In genomic region chr13:98180092-98180491, GRCh38 we compare ENCODE assay signal across 36 cellular contexts. TPM values are rescaled to one million over a fixed set of nuclear protein-coding genes. Genes with fewer than 3 reads are reported as not detected.
DNase-seq lines count a peak whose midpoint lies in the region; ATAC-seq and TF ChIP-seq lines count a peak whose summit lies in the region.
"Had no signal": no experiment of that assay in that cellular context is flagged by ENCODE, and none has a peak within 500 bp of the region (broad histone marks: within the 10 kb centered on the region; RNA-seq: fewer than 3 reads in every experiment).

No MANE protein-coding gene starts in this region.

- peaks cover 2% of the 10 kb centered on the region for H3K27me3 Mint-ChIP-seq in activated CD4-positive, alpha-beta T cell treated with anti-CD3 and anti-CD28 coated beads, Interleukin-2, amount 10 ng/mL, durations not matched to agents 7 days and 5 days
- H3K27me3 Mint-ChIP-seq: activated naive CD4-positive, alpha-beta T cell treated with anti-CD3 and anti-CD28 coated beads, Interleukin-2, amount 50 U/mL, for 24 hours; activated T-helper 17 cell treated with anti-CD3 and anti-CD28 coated beads, Interleukin-2, amount 50 U/mL, for 72 hours; dendritic cell treated with granulocyte-macrophage colony-stimulating factor and Interleukin-4, amounts not matched to agents 40 ng/mL and 50 ng/mL, for 4 days had no signal

- H3K4me2 ChIP-seq in osteoblast (ENCODE audit: insufficient read depth, low read length), result no peak overlapping the region

- H4K20me1 ChIP-seq in osteoblast (ENCODE audit: insufficient read depth, low read length), result no peaks in the 10 kb centered on the region

- no peaks in the 10 kb centered on the region for H3K4me1 Mint-ChIP-seq in activated CD4-positive, alpha-beta T cell treated with anti-CD3 and anti-CD28 coated beads, Interleukin-2, amount 10 ng/mL, durations not matched to agents 7 days and 5 days
- H3K4me1 Mint-ChIP-seq: activated naive CD4-positive, alpha-beta T cell treated with anti-CD3 and anti-CD28 coated beads, Interleukin-2, amount 50 U/mL, for 24 hours; activated T-helper 17 cell treated with anti-CD3 and anti-CD28 coated beads, Interleukin-2, amount 50 U/mL, for 72 hours; natural killer cell had no signal

- no peak overlapping the region for H3K4me3 Mint-ChIP-seq in activated CD4-positive, alpha-beta T cell treated with anti-CD3 and anti-CD28 coated beads, Interleukin-2, amount 10 ng/mL, durations not matched to agents 7 days and 5 days
- H3K4me3 Mint-ChIP-seq: activated naive CD4-positive, alpha-beta T cell treated with anti-CD3 and anti-CD28 coated beads, Interleukin-2, amount 50 U/mL, for 24 hours; activated T-helper 17 cell treated with anti-CD3 and anti-CD28 coated beads, Interleukin-2, amount 50 U/mL, for 72 hours; dendritic cell treated with granulocyte-macrophage colony-stimulating factor and Interleukin-4, amounts not matched to agents 40 ng/mL and 50 ng/mL, for 4 days; endodermal cell; natural killer cell had no signal

- no peak overlapping the region for H3K27ac Mint-ChIP-seq in activated CD4-positive, alpha-beta T cell treated with anti-CD3 and anti-CD28 coated beads, Interleukin-2, amount 10 ng/mL, durations not matched to agents 7 days and 5 days
- H3K27ac Mint-ChIP-seq: activated naive CD4-positive, alpha-beta T cell treated with anti-CD3 and anti-CD28 coated beads, Interleukin-2, amount 50 U/mL, for 24 hours; activated T-helper 17 cell treated with anti-CD3 and anti-CD28 coated beads, Interleukin-2, amount 50 U/mL, for 72 hours; dendritic cell treated with granulocyte-macrophage colony-stimulating factor and Interleukin-4, amounts not matched to agents 40 ng/mL and 50 ng/mL, for 4 days; endodermal cell; natural killer cell had no signal

- no peak overlapping the region for H2AFZ ChIP-seq in osteoblast (ENCODE audit: low read length)

- H3K4me3 ChIP-seq in epithelial cell of esophagus (ENCODE audit: low read length), result no peak overlapping the region
- H3K4me3 ChIP-seq in osteoblast (ENCODE audit: insufficient read depth, low read length), result no peak overlapping the region
- H3K4me3 ChIP-seq: BLaER1 treated with 17β-estradiol and CSF1 and Interleukin-3, amounts not matched to agents 10 nM and 100 nM; esophagus squamous epithelium; gastrocnemius medialis; ovary; spleen; upper lobe of left lung had no signal

- DNase-seq in ELR (ENCODE audit: low read depth) (peak; percentile 37), NCI-H226 (peak; percentile 12), epithelial cell of esophagus (ENCODE audit: low read depth) (peak; percentile 16), osteoblast (ENCODE audit: insufficient read length, low spot score, missing footprints) (no peak), NCI-H345 treated with DMSO at 0.1 percent for 48 hours (lab: John Stamatoyannopoulos, UW; ENCODE audit: unreplicated experiment) (no peak)
- no peak for DNase-seq in activated CD4-positive, alpha-beta T cell treated with anti-CD3 and anti-CD28 coated beads, Interleukin-2, amount 10 ng/mL, durations not matched to agents 7 days and 5 days
- DNase-seq: aorta; caudate nucleus; endodermal cell; esophagus squamous epithelium; gastrocnemius medialis; GDM1; H7; hypothalamus; left ventricle myocardium superior; natural killer cell; NCI-H1048; NCI-H187 treated with DMSO at 0.1 percent for 48 hours; NCI-H526 treated with DMSO at 0.1 percent for 48 hours; ovary; SHP77 treated with DMSO at 0.1 percent for 48 hours; spleen; stimulated activated CD4-positive, alpha-beta T cell treated with anti-CD3 and anti-CD28 coated beads, Interleukin-4, amount 100 ng/mL, for 1 hour; SW 1271; T1000; upper lobe of left lung had no signal

- no peaks in the 10 kb centered on the region for H3K9me3 Mint-ChIP-seq in activated CD4-positive, alpha-beta T cell treated with anti-CD3 and anti-CD28 coated beads, Interleukin-2, amount 10 ng/mL, durations not matched to agents 7 days and 5 days
- H3K9me3 Mint-ChIP-seq: activated naive CD4-positive, alpha-beta T cell treated with anti-CD3 and anti-CD28 coated beads, Interleukin-2, amount 50 U/mL, for 24 hours; activated T-helper 17 cell treated with anti-CD3 and anti-CD28 coated beads, Interleukin-2, amount 50 U/mL, for 72 hours; dendritic cell treated with granulocyte-macrophage colony-stimulating factor and Interleukin-4, amounts not matched to agents 40 ng/mL and 50 ng/mL, for 4 days; endodermal cell; natural killer cell had no signal

- POLR2A ChIA-PET in activated CD4-positive, alpha-beta T cell treated with anti-CD3 and anti-CD28 coated beads, Interleukin-2, amount 10 ng/mL, durations not matched to agents 7 days and 5 days (lab: Charles Lee), result no interaction called here

- H3K36me3 ChIP-seq in osteoblast (ENCODE audit: insufficient read depth, low read length), result no peaks in the 10 kb centered on the region
- H3K36me3 ChIP-seq: esophagus squamous epithelium, gastrocnemius medialis, ovary had no signal

- peak overlapping the region; percentile 33 for H3K27ac ChIP-seq in osteoblast (ENCODE audit: low read depth, low read length)
- H3K27ac ChIP-seq: BLaER1 treated with 17β-estradiol and CSF1 and Interleukin-3, amounts not matched to agents 10 nM and 100 nM; esophagus squamous epithelium; gastrocnemius medialis; ovary; spleen; upper lobe of left lung had no signal

- H3K36me3 Mint-ChIP-seq in activated CD4-positive, alpha-beta T cell treated with anti-CD3 and anti-CD28 coated beads, Interleukin-2, amount 10 ng/mL, durations not matched to agents 7 days and 5 days (ENCODE audit: low read depth), result no peaks in the 10 kb centered on the region
- H3K36me3 Mint-ChIP-seq: activated naive CD4-positive, alpha-beta T cell treated with anti-CD3 and anti-CD28 coated beads, Interleukin-2, amount 50 U/mL, for 24 hours; natural killer cell had no signal

- TF ChIP-seq CTCF in epithelial cell of esophagus (IDR thresholded peaks at IDR 0.05; ENCODE audit: insufficient read depth, low read depth, low read length, missing control alignments) (no peak), osteoblast (IDR thresholded peaks at IDR 0.05; ENCODE audit: extremely low read depth, low read depth, low read length) (no peak)

- no peaks in the 10 kb centered on the region for H3K27me3 ChIP-seq in osteoblast (ENCODE audit: insufficient read depth, low read length)
- H3K27me3 ChIP-seq: BLaER1 treated with 17β-estradiol and CSF1 and Interleukin-3, amounts not matched to agents 10 nM and 100 nM; esophagus squamous epithelium; gastrocnemius medialis; ovary; spleen; upper lobe of left lung had no signal

- peaks cover 13% of the 10 kb centered on the region for H3K4me1 ChIP-seq in osteoblast (ENCODE audit: insufficient read depth, low read length)

- CTCF ChIA-PET in activated CD4-positive, alpha-beta T cell treated with anti-CD3 and anti-CD28 coated beads, Interleukin-2, amount 10 ng/mL, durations not matched to agents 7 days and 5 days (lab: Charles Lee), result no interaction called here

- ATAC-seq in HG02571 (IDR thresholded peaks at IDR 0.05; ENCODE audit: unreplicated experiment), result no peak
- ATAC-seq in HG03045 (IDR thresholded peaks at IDR 0.05; ENCODE audit: unreplicated experiment), result no peak
- ATAC-seq: activated T-helper 17 cell treated with anti-CD3 and anti-CD28 coated beads, Interleukin-2, amount 50 U/mL, for 72 hours; gastrocnemius medialis; left ventricle myocardium superior; natural killer cell; Panc1 had no signal

- peaks cover 82% of the 10 kb centered on the region for H3K79me2 ChIP-seq in osteoblast (ENCODE audit: insufficient read depth, low read length)

- no peaks in the 10 kb centered on the region for H3K9me3 ChIP-seq in osteoblast (ENCODE audit: low read depth, low read length)
- H3K9me3 ChIP-seq: esophagus squamous epithelium, gastrocnemius medialis, ovary, spleen, upper lobe of left lung had no signal

RNA-seq across cellular contexts. Expression of gene RNF113B, which starts 3.0 kb away (rescaled TPM):
- total RNA-seq in osteoblast, result not detected in 2 replicates
- total RNA-seq in activated CD4-positive, alpha-beta T cell treated with anti-CD3 and anti-CD28 coated beads, Interleukin-2, amount 10 ng/mL, durations not matched to agents 7 days and 5 days, result not detected
- total RNA-seq: activated T-helper 17 cell treated with anti-CD3 and anti-CD28 coated beads, Interleukin-2, amount 50 U/mL, for 72 hours; aorta; endodermal cell; esophagus squamous epithelium; gastrocnemius medialis; H7; left ventricle myocardium superior; LHCN-M2; mononuclear cell; natural killer cell; ovary; spleen; subcutaneous adipose tissue; upper lobe of left lung had no signal

RNA-seq across cellular contexts. Expression of gene FARP1, which starts 37.2 kb away (rescaled TPM):
- 30.6 and 36.2 TPM in 2 replicates for total RNA-seq in osteoblast
- total RNA-seq in activated CD4-positive, alpha-beta T cell treated with anti-CD3 and anti-CD28 coated beads, Interleukin-2, amount 10 ng/mL, durations not matched to agents 7 days and 5 days, result 1 to 10 TPM in 1 of 2 experiments, under 1 TPM in 1; 0.67 to 1.0 TPM

Comparison
In these comparisons a context has a peak if more than half of its experiments do, and no peak if none do; other contexts are left out.
1. DNase-seq: peak in ELR (single experiment), NCI-H226 (single experiment) and epithelial cell of esophagus (single experiment); none in osteoblast (single experiment), activated CD4-positive, alpha-beta T cell treated with anti-CD3 and anti-CD28 coated beads, Interleukin-2, amount 10 ng/mL, durations not matched to agents 7 days and 5 days (single experiment) and NCI-H345 treated with DMSO at 0.1 percent for 48 hours (single experiment).
2. RNA of gene FARP1, which starts 37.2 kb away (total RNA-seq): 30.6 to 36.2 TPM in osteoblast; 0.67 to 1.0 TPM in activated CD4-positive, alpha-beta T cell treated with anti-CD3 and anti-CD28 coated beads, Interleukin-2, amount 10 ng/mL, durations not matched to agents 7 days and 5 days; every median in the first group is over 10 times any median in the second.